ENCODE assay signal across 1 cellular context in genomic region chr1:3803905-3804626, GRCh38.
TF ChIP-seq lines count a peak whose summit lies in the region.

No MANE protein-coding gene starts in this region.

TF ChIP-seq in GM12878, 131 proteins besides CTCF, POLR2A, EP300 and RAD21:
- TF ChIP-seq RBBP5 (conservative IDR thresholded peaks at IDR 0.05) (no peak), CHD1 (IDR thresholded peaks at IDR 0.05; ENCODE audit: low read depth, low read length) (no peak), ZNF217 (IDR thresholded peaks at IDR 0.05) (no peak), MYC (IDR thresholded peaks at IDR 0.05; ENCODE audit: insufficient read depth, insufficient read length, insufficient replicate concordance, low read length, severe bottlenecking) (no peak), JUND (IDR thresholded peaks at IDR 0.05; ENCODE audit: low read depth, low read length) (no peak), BCLAF1 (IDR thresholded peaks at IDR 0.05) (no peak), PBX3 (IDR thresholded peaks at IDR 0.05; ENCODE audit: insufficient replicate concordance, low read depth, low read length) (no peak), BRCA1 (IDR thresholded peaks at IDR 0.05; ENCODE audit: low read depth, low read length) (no peak), ASH2L (IDR thresholded peaks at IDR 0.05; ENCODE audit: borderline replicate concordance, low read depth) (no peak), MEF2B (IDR thresholded peaks at IDR 0.05; ENCODE audit: partially characterized antibody, poor library complexity, severe bottlenecking) (no peak), RAD51 (IDR thresholded peaks at IDR 0.05) (no peak), ETV6 (conservative IDR thresholded peaks at IDR 0.05 in 1 of 2, IDR thresholded peaks at IDR 0.05 in 1 of 2; ENCODE audit: borderline replicate concordance in 1 of 2, low read depth in 1 of 2) (no peak), CBX3 (IDR thresholded peaks at IDR 0.05; ENCODE audit: borderline replicate concordance, low read depth) (no peak), LARP7 (IDR thresholded peaks at IDR 0.05) (no peak)
TF ChIP-seq in GM12878: peak in this region for 0.
